ENCODE assay signal across 1 cellular context in genomic region chr16:4847774-4848587, GRCh38.
TF ChIP-seq lines count a peak whose summit lies in the region.

No MANE protein-coding gene starts in this region.

TF ChIP-seq in GM12878, 131 proteins besides CTCF, POLR2A, EP300 and RAD21 (continued from another document and continues in another):
- TF ChIP-seq CEBPZ (IDR thresholded peaks at IDR 0.05; ENCODE audit: low read depth, low read length) (no peak), ZBED1 (IDR thresholded peaks at IDR 0.05; ENCODE audit: borderline replicate concordance) (no peak), NR2F1 (conservative IDR thresholded peaks at IDR 0.05) (no peak), CBX3 (IDR thresholded peaks at IDR 0.05; ENCODE audit: borderline replicate concordance, low read depth) (no peak), KDM1A (IDR thresholded peaks at IDR 0.05; ENCODE audit: borderline replicate concordance) (no peak), BMI1 (IDR thresholded peaks at IDR 0.05; ENCODE audit: borderline replicate concordance) (no peak), ZNF384 (IDR thresholded peaks at IDR 0.05; ENCODE audit: borderline replicate concordance, low read depth, low read length) (no peak), CBFB (IDR thresholded peaks at IDR 0.05; ENCODE audit: low read depth) (no peak), ZNF622 (IDR thresholded peaks at IDR 0.05) (no peak), MYC (IDR thresholded peaks at IDR 0.05; ENCODE audit: insufficient read depth, insufficient read length, insufficient replicate concordance, low read length, severe bottlenecking) (no peak), ASH2L (IDR thresholded peaks at IDR 0.05; ENCODE audit: borderline replicate concordance, low read depth) (no peak), NR2C2 (IDR thresholded peaks at IDR 0.05; ENCODE audit: borderline replicate concordance, control insufficient read depth, insufficient read length, low read depth) (no peak), NFXL1 (IDR thresholded peaks at IDR 0.05; ENCODE audit: borderline replicate concordance) (no peak), SMAD5 (IDR thresholded peaks at IDR 0.05; ENCODE audit: low read depth) (no peak), BHLHE40 (IDR thresholded peaks at IDR 0.05; ENCODE audit: borderline replicate concordance in 1 of 2, low read depth in 2 of 2, low read length in 1 of 2) (no peak), NR2C1 (IDR thresholded peaks at IDR 0.05) (peak; percentile 51), TAF1 (IDR thresholded peaks at IDR 0.05; ENCODE audit: borderline replicate concordance, low read depth, low read length) (0 out of 2 replicates have a peak, but pooled peaks have one; percentile 5), SPI1 (IDR thresholded peaks at IDR 0.05; ENCODE audit: borderline replicate concordance, insufficient read depth, low read depth, low read length) (no peak), MTA2 (IDR thresholded peaks at IDR 0.05; ENCODE audit: low read depth) (no peak), IRF3 (IDR thresholded peaks at IDR 0.05) (no peak), POU2F2 (IDR thresholded peaks at IDR 0.05; ENCODE audit: borderline replicate concordance, low read depth, low read length) (no peak), FOXK2 (IDR thresholded peaks at IDR 0.05) (no peak), RCOR1 (conservative IDR thresholded peaks at IDR 0.05; ENCODE audit: low read depth, low read length) (no peak), SRF (IDR thresholded peaks at IDR 0.05; ENCODE audit: low read depth in 2 of 2, low read length in 2 of 2) (no peak), SREBF2 (IDR thresholded peaks at IDR 0.05; ENCODE audit: low read length) (no peak), NFYA (IDR thresholded peaks at IDR 0.05; ENCODE audit: borderline replicate concordance, low read depth, low read length) (no peak), TCF12 (IDR thresholded peaks at IDR 0.05; ENCODE audit: low read depth, low read length) (no peak), NKRF (conservative IDR thresholded peaks at IDR 0.05) (peak; percentile 33), SIX5 (IDR thresholded peaks at IDR 0.05; ENCODE audit: low read depth, low read length, severe bottlenecking) (no peak), HDGF (IDR thresholded peaks at IDR 0.05) (no peak), EGR1 (IDR thresholded peaks at IDR 0.05; ENCODE audit: borderline replicate concordance in 1 of 2, low read depth in 2 of 2, low read length in 2 of 2) (no peak), REST (IDR thresholded peaks at IDR 0.05; ENCODE audit: low read depth, low read length) (no peak), MEF2B (IDR thresholded peaks at IDR 0.05; ENCODE audit: partially characterized antibody, poor library complexity, severe bottlenecking) (peak; percentile 65), PML (IDR thresholded peaks at IDR 0.05; ENCODE audit: low read length) (no peak), KLF5 (IDR thresholded peaks at IDR 0.05; ENCODE audit: partially characterized antibody) (no peak), STAT1 (conservative IDR thresholded peaks at IDR 0.05) (no peak), NRF1 (conservative IDR thresholded peaks at IDR 0.05; ENCODE audit: low read depth, low read length) (no peak), IKZF1 (conservative IDR thresholded peaks at IDR 0.05) (peak; percentile 82), CREB1 (IDR thresholded peaks at IDR 0.05; ENCODE audit: low read depth) (0 out of 2 replicates have a peak, but pooled peaks have one; percentile 21), E2F4 (IDR thresholded peaks at IDR 0.05; ENCODE audit: low read depth, low read length) (no peak), ELK1 (IDR thresholded peaks at IDR 0.05; ENCODE audit: low read depth, low read length) (no peak), JUND (IDR thresholded peaks at IDR 0.05; ENCODE audit: low read depth, low read length) (no peak)
- TF ChIP-seq, protein P1, sequence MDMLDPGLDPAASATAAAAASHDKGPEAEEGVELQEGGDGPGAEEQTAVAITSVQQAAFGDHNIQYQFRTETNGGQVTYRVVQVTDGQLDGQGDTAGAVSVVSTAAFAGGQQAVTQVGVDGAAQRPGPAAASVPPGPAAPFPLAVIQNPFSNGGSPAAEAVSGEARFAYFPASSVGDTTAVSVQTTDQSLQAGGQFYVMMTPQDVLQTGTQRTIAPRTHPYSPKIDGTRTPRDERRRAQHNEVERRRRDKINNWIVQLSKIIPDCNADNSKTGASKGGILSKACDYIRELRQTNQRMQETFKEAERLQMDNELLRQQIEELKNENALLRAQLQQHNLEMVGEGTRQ (IDR thresholded peaks at IDR 0.05; ENCODE audit: borderline replicate concordance, low read depth, low read length): no peak
- TF ChIP-seq, protein P2, sequence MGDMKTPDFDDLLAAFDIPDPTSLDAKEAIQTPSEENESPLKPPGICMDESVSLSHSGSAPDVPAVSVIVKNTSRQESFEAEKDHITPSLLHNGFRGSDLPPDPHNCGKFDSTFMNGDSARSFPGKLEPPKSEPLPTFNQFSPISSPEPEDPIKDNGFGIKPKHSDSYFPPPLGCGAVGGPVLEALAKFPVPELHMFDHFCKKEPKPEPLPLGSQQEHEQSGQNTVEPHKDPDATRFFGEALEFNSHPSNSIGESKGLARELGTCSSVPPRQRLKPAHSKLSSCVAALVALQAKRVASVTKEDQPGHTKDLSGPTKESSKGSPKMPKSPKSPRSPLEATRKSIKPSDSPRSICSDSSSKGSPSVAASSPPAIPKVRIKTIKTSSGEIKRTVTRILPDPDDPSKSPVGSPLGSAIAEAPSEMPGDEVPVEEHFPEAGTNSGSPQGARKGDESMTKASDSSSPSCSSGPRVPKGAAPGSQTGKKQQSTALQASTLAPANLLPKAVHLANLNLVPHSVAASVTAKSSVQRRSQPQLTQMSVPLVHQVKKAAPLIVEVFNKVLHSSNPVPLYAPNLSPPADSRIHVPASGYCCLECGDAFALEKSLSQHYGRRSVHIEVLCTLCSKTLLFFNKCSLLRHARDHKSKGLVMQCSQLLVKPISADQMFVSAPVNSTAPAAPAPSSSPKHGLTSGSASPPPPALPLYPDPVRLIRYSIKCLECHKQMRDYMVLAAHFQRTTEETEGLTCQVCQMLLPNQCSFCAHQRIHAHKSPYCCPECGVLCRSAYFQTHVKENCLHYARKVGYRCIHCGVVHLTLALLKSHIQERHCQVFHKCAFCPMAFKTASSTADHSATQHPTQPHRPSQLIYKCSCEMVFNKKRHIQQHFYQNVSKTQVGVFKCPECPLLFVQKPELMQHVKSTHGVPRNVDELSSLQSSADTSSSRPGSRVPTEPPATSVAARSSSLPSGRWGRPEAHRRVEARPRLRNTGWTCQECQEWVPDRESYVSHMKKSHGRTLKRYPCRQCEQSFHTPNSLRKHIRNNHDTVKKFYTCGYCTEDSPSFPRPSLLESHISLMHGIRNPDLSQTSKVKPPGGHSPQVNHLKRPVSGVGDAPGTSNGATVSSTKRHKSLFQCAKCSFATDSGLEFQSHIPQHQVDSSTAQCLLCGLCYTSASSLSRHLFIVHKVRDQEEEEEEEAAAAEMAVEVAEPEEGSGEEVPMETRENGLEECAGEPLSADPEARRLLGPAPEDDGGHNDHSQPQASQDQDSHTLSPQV (IDR thresholded peaks at IDR 0.05): no peak
